ENCODE assay signal across 13 cellular contexts in genomic region chr7:99973817-99974216, GRCh38. TPM values are rescaled to one million over a fixed set of nuclear protein-coding genes. Genes with fewer than 3 reads are reported as not detected.
"Had no signal": no experiment of that assay in that cellular context is flagged by ENCODE, and none has a peak within 500 bp of the region (broad histone marks: within the 10 kb centered on the region; RNA-seq: fewer than 3 reads in every experiment).

No MANE protein-coding gene starts in this region.

RNA-seq across cellular contexts. Expression of gene AZGP1, which starts 2.0 kb away (rescaled TPM):
- total RNA-seq: dermis blood vessel endothelial cell, endothelial cell of umbilical vein, epithelial cell of proximal tubule, glomerular endothelial cell, lung microvascular endothelial cell, mononuclear cell had no signal
- polyA plus RNA-seq: endothelial cell of umbilical vein had no signal

RNA-seq across cellular contexts. Expression of gene GJC3, which starts 44.4 kb away (rescaled TPM):
- total RNA-seq: cerebellum, endothelial cell of umbilical vein, epithelial cell of proximal tubule, gastrocnemius medialis, kidney epithelial cell, left colon, lower lobe of right lung had no signal
- polyA plus RNA-seq: esophagus, keratinocyte had no signal
